12 cellular contexts compared by ENCODE assay signal in genomic region chr5:135204151-135204600, GRCh38.
DNase-seq lines count a peak whose midpoint lies in the region; ATAC-seq, FAIRE-seq and TF ChIP-seq lines count a peak whose summit lies in the region.
"Had no signal": no experiment of that assay in that cellular context is flagged by ENCODE, and none has a peak within 500 bp of the region (broad histone marks: within the 10 kb centered on the region; RNA-seq: fewer than 3 reads in every experiment).

No MANE protein-coding gene starts in this region.

- TF ChIP-seq CTCF in heart right ventricle (IDR thresholded peaks at IDR 0.05) (peak in 5 of 9 donors; percentile 7 to 28 (median 19)), heart left ventricle (IDR thresholded peaks at IDR 0.05) (peak in 5 of 12 donors; percentile 4 to 35 (median 29)), esophagus squamous epithelium (IDR thresholded peaks at IDR 0.05) (peak in 4 of 6 experiments; percentile 41 to 57 (median 50)), pancreas (IDR thresholded peaks at IDR 0.05) (no peak)

- H3K27me3 Mint-ChIP-seq in activated T-cell treated with anti-CD3 and anti-CD28 coated beads, Interleukin-2, amount 50 U/mL, for 4 hours (ENCODE audit: low read depth), result peaks cover 36% of the 10 kb centered on the region
- H3K27me3 Mint-ChIP-seq in activated T-helper 2 cell treated with anti-CD3 and anti-CD28 coated beads, Interferon-gamma antibody, Interleukin-2, Interleukin-4, amounts not matched to agents 10 μg/mL and 5 μg/mL and 100 μg/mL, durations not matched to agents 14 hours and 24 hours and 36 hours (ENCODE audit: low read depth), result peaks cover 25% of the 10 kb centered on the region

- H3K27me3 ChIP-seq in heart right ventricle (peaks cover 0 to 24% (median 11%) of the 10 kb centered on the region in 7 donors), heart left ventricle (peaks cover 0 to 21% (median 0%) of the 10 kb centered on the region in 9 donors), esophagus squamous epithelium (no peaks in the 10 kb centered on the region), pancreas (peaks cover 0 to 3% (median 0%) of the 10 kb centered on the region in 4 donors)

- H3K4me1 ChIP-seq in heart right ventricle (peaks cover 0 to 5% (median 0%) of the 10 kb centered on the region in 9 donors), heart left ventricle (no peaks in the 10 kb centered on the region), esophagus squamous epithelium (peaks cover 4 to 21% (median 8%) of the 10 kb centered on the region in 3 donors), pancreas (no peaks in the 10 kb centered on the region)

- H3K36me3 ChIP-seq in heart right ventricle (no peaks in the 10 kb centered on the region), heart left ventricle (no peaks in the 10 kb centered on the region), esophagus squamous epithelium (no peaks in the 10 kb centered on the region), pancreas (no peaks in the 10 kb centered on the region)

- no peak for DNase-seq in heart right ventricle
- no peak for DNase-seq in heart left ventricle
- DNase-seq in OCI-M1 (lab: John Stamatoyannopoulos, UW), result peak; percentile 64
- no peak for DNase-seq in esophagus squamous epithelium (lab: John Stamatoyannopoulos, UW)
- DNase-seq in COLO668 (lab: John Stamatoyannopoulos, UW; ENCODE audit: unreplicated experiment), result no peak
- no peak for DNase-seq in activated T-cell treated with anti-CD3 and anti-CD28 coated beads, Interleukin-2, amount 50 U/mL, for 4 hours
- DNase-seq in pancreas, result no peak
- no peak for DNase-seq in activated T-helper 2 cell treated with anti-CD3 and anti-CD28 coated beads, Interferon-gamma antibody, Interleukin-2, Interleukin-4, amounts not matched to agents 10 μg/mL and 5 μg/mL and 100 μg/mL, durations not matched to agents 14 hours and 24 hours and 36 hours (ENCODE audit: low spot score)
- DNase-seq: activated effector memory CD4-positive, alpha-beta T cell treated with anti-CD3 and anti-CD28 coated beads, Interleukin-2, amount 50 U/mL, for 16 hours; occipital lobe; SIG-M5 had no signal

- H3K36me3 Mint-ChIP-seq in activated T-cell treated with anti-CD3 and anti-CD28 coated beads, Interleukin-2, amount 50 U/mL, for 4 hours (ENCODE audit: insufficient read depth), result no peaks in the 10 kb centered on the region
- H3K36me3 Mint-ChIP-seq in activated T-helper 2 cell treated with anti-CD3 and anti-CD28 coated beads, Interferon-gamma antibody, Interleukin-2, Interleukin-4, amounts not matched to agents 10 μg/mL and 5 μg/mL and 100 μg/mL, durations not matched to agents 14 hours and 24 hours and 36 hours (ENCODE audit: low read depth), result no peaks in the 10 kb centered on the region

- ATAC-seq in heart right ventricle, result no peak
- ATAC-seq in heart left ventricle, result no peak
- no peak for ATAC-seq in activated T-cell treated with anti-CD3 and anti-CD28 coated beads, Interleukin-2, amount 50 U/mL, for 4 hours
- no peak for ATAC-seq in pancreas

- no peaks in the 10 kb centered on the region for H3K4me1 Mint-ChIP-seq in activated T-cell treated with anti-CD3 and anti-CD28 coated beads, Interleukin-2, amount 50 U/mL, for 4 hours (ENCODE audit: low read depth)
- H3K4me1 Mint-ChIP-seq in activated T-helper 2 cell treated with anti-CD3 and anti-CD28 coated beads, Interferon-gamma antibody, Interleukin-2, Interleukin-4, amounts not matched to agents 10 μg/mL and 5 μg/mL and 100 μg/mL, durations not matched to agents 14 hours and 24 hours and 36 hours (ENCODE audit: low read depth), result no peaks in the 10 kb centered on the region

- H3K4me3 Mint-ChIP-seq in activated T-cell treated with anti-CD3 and anti-CD28 coated beads, Interleukin-2, amount 50 U/mL, for 4 hours, result no peak overlapping the region
- H3K4me3 Mint-ChIP-seq in activated T-helper 2 cell treated with anti-CD3 and anti-CD28 coated beads, Interferon-gamma antibody, Interleukin-2, Interleukin-4, amounts not matched to agents 10 μg/mL and 5 μg/mL and 100 μg/mL, durations not matched to agents 14 hours and 24 hours and 36 hours (ENCODE audit: low read depth), result no peak overlapping the region

- no peak for FAIRE-seq in pancreas (lab: Jason Lieb, UNC)

- H3K9me3 ChIP-seq in heart right ventricle (peaks cover 0 to 29% (median 12%) of the 10 kb centered on the region in 11 donors), heart left ventricle (peaks cover 0 to 24% (median 10%) of the 10 kb centered on the region in 12 donors), esophagus squamous epithelium (peaks cover 0 to 11% (median 0%) of the 10 kb centered on the region in 3 donors), pancreas (no peaks in the 10 kb centered on the region)

- H3K27ac ChIP-seq in heart right ventricle (no peak overlapping the region), heart left ventricle (no peak overlapping the region), esophagus squamous epithelium (peak overlapping the region in 2 of 4 donors; percentile 13 to 48), pancreas (no peak overlapping the region)
- H3K27ac ChIP-seq: HL-60 had no signal

- H3K4me3 ChIP-seq in heart right ventricle, result no peak overlapping the region
- H3K4me3 ChIP-seq in heart left ventricle, result no peak overlapping the region
- H3K4me3 ChIP-seq in esophagus squamous epithelium, result no peak overlapping the region
- no peak overlapping the region for H3K4me3 ChIP-seq in pancreas

- TF ChIP-seq POLR2A in heart left ventricle (IDR thresholded peaks at IDR 0.05), result no peak
- no peak for TF ChIP-seq POLR2A in esophagus squamous epithelium (IDR thresholded peaks at IDR 0.05)

- WGBS in heart right ventricle, 2 donors, result 53 to 59% methylated on average over 1 of the region's 1 CpG
- 51 to 68% (median 59%) methylated on average over 1 of the region's 1 CpG for WGBS in heart left ventricle, 4 donors
- WGBS in esophagus squamous epithelium, 2 donors, result 35 to 45% methylated on average over 1 of the region's 1 CpG
- WGBS in pancreas, 2 donors, result 42 to 59% methylated on average over 1 of the region's 1 CpG

- H3K27ac Mint-ChIP-seq in activated T-helper 2 cell treated with anti-CD3 and anti-CD28 coated beads, Interferon-gamma antibody, Interleukin-2, Interleukin-4, amounts not matched to agents 10 μg/mL and 5 μg/mL and 100 μg/mL, durations not matched to agents 14 hours and 24 hours and 36 hours, result no peak overlapping the region

- H3K9me3 Mint-ChIP-seq in activated T-cell treated with anti-CD3 and anti-CD28 coated beads, Interleukin-2, amount 50 U/mL, for 4 hours, result peaks cover 18% of the 10 kb centered on the region
- peaks cover 22% of the 10 kb centered on the region for H3K9me3 Mint-ChIP-seq in activated T-helper 2 cell treated with anti-CD3 and anti-CD28 coated beads, Interferon-gamma antibody, Interleukin-2, Interleukin-4, amounts not matched to agents 10 μg/mL and 5 μg/mL and 100 μg/mL, durations not matched to agents 14 hours and 24 hours and 36 hours

- intact Hi-C loops in heart right ventricle (cut with DNase I), result no loop called here
- intact Hi-C loops in heart left ventricle (cut with DNase I), result loop anchor here in 1 of 10 donors (10.0 kb wide), 1 partner anchor 131 kb away; no protein-coding TSS in a partner anchor
- intact Hi-C loops in esophagus squamous epithelium (cut with DNase I), result no loop called here
- intact Hi-C loops in pancreas (cut with DNase I), result no loop called here
- intact Hi-C loops in activated T-helper 2 cell treated with anti-CD3 and anti-CD28 coated beads, Interferon-gamma antibody, Interleukin-2, Interleukin-4, amounts not matched to agents 10 μg/mL and 5 μg/mL and 100 μg/mL, durations not matched to agents 14 hours and 24 hours and 36 hours (cut with micrococcal nuclease), result no loop called here

Comparison
In these comparisons a context has a peak if more than half of its experiments do, and no peak if none do; other contexts are left out.
1. CTCF ChIP-seq: peak in heart right ventricle (5 of 9) and esophagus squamous epithelium (4 of 6); none in pancreas (0 of 4).